In the genomic region with DNA sequence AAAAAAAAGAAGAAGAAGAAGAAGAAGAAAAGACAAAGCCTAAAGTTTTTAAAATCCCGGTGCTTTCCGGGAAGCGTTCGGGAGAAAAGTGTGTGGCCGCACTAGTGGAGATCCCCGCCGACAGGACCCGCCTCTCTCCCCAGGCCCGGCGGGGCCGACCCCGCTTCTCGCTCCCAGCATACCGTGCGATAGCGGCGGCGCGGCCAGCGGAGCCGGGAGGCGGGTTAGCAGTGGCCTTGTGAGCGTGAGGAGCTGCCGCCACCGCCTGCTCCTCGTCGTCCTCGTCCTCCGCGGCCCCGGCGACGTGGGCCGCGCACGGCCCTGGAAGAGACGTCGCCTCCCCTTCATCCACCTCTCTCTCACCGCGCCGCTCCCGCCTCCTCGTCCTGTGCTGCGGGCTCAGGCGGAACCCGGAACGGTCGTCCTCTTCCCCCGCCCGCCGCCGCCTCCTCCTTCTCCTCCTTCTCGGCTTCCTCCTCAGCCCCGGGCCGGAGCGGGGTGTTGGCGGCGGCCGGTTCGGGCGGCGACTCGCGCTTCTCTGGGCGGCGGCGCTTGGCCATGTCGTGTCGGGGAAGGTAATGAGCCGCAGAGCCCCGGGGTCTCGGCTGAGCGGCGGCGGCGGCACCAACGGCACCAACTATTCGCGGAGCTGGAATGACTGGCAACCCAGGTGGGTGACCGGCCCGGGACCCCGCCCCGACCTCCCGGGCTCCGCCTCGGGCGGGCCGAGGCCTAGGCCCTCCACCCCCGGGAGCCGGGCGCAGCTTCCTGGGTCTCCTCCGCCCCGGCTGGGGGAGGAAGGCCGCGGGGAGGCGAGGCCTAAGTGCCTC, we compare ENCODE assay signal across 8 cellular contexts.
DNase-seq lines count a peak whose midpoint lies in the region; ATAC-seq, FAIRE-seq and TF ChIP-seq lines count a peak whose summit lies in the region.
"Not testable (repeated sequence)": the region's sequence is repeated elsewhere in the genome, so short reads cannot be mapped to it uniquely, and the experiment has no call there.

No MANE protein-coding gene starts in this region.

- H3K4me1 ChIP-seq in A549; breast epithelium; iPS-20b (ENCODE audit: insufficient read depth, low read length): not testable (repeated sequence)

- H3K36me3 ChIP-seq in breast epithelium; iPS-20b (ENCODE audit: insufficient read depth, low read depth, low read length): not testable (repeated sequence)

- not testable (repeated sequence) for TF ChIP-seq EP300 in A549 (IDR thresholded peaks at IDR 0.05)

- not testable (repeated sequence) for H3K9me3 Mint-ChIP-seq in activated B cell treated with CpG ODN at 0.5 μM for 24 hours

- H3K4me3 ChIP-seq in A549 (peak overlapping the region; percentile 72), breast epithelium (peak overlapping the region; percentile 71 to 77 (median 75)), iPS-20b (ENCODE audit: low read length) (peak overlapping the region; percentile 71), skeletal muscle cell (ENCODE audit: low read depth, low read length) (peak overlapping the region; percentile 66)

- DNase-seq in A549 (ENCODE audit: low read depth in 1 of 2, low spot score in 1 of 2) (peak; percentile 43 to 78), NCI-H2196 treated with DMSO at 0.1 percent for 48 hours (lab: John Stamatoyannopoulos, UW; ENCODE audit: unreplicated experiment) (peak; percentile 65), activated B cell treated with CpG ODN at 0.5 μM for 24 hours (peak; percentile 67), breast epithelium (ENCODE audit: low spot score in 2 of 2) (peak; percentile 50 to 78)
- DNase-seq in skeletal muscle cell (ENCODE audit: low read depth): not testable (repeated sequence)

- H3K27ac ChIP-seq in A549 (peak overlapping the region; percentile 94 to 96), breast epithelium (peak overlapping the region; percentile 91 to 94)
- H3K27ac ChIP-seq in iPS-20b (ENCODE audit: low read length): not testable (repeated sequence)

- H3K27me3 ChIP-seq in breast epithelium; iPS-20b (ENCODE audit: insufficient read depth, low read length): not testable (repeated sequence)

- FAIRE-seq in A549 (lab: Jason Lieb, UNC): not testable (repeated sequence)

- intact Hi-C loops in activated B cell treated with CpG ODN at 0.5 μM for 24 hours (cut with micrococcal nuclease): loop anchor here (10.0 kb wide), 2 partner anchors 142 to 242 kb away; partner anchors contain the start of gene POLR3E
- intact Hi-C loops in breast epithelium (cut with DNase I; ENCODE audit: low total_unique reads): not testable (repeated sequence)

- POLR2A ChIA-PET in A549 (lab: Yijun Ruan, JAX): interaction anchor here (0.6 to 1.0 kb wide), 2 partner anchors 1136 to 1287 kb away, joined by 4 read pairs; no protein-coding TSS in a partner anchor
- POLR2A ChIA-PET in activated B cell treated with CpG ODN at 0.5 μM for 24 hours (lab: Charles Lee): interaction anchor here (0.7 to 1.1 kb wide), 4 partner anchors 12 to 1137 kb away, joined by 3 to 4 read pairs (median 3); no protein-coding TSS in a partner anchor

- not testable (repeated sequence) for H3K27me3 Mint-ChIP-seq in activated B cell treated with CpG ODN at 0.5 μM for 24 hours

- H3K4me3 Mint-ChIP-seq in activated B cell treated with CpG ODN at 0.5 μM for 24 hours: peak overlapping the region; percentile 95

- WGBS in A549 (ENCODE audit: missing lambda C conversion rate): under 1% methylated on average over 41 of the region's 96 CpGs

- CTCF ChIA-PET in A549 (lab: Yijun Ruan, JAX): interaction anchor here (1.1 kb wide), 1 partner anchor 64 kb away, joined by 3 read pairs; no protein-coding TSS in a partner anchor
- CTCF ChIA-PET in activated B cell treated with CpG ODN at 0.5 μM for 24 hours (lab: Charles Lee): not testable (repeated sequence)

- TF ChIP-seq CTCF in A549 (IDR thresholded peaks at IDR 0.05); activated B cell treated with CpG ODN at 0.5 μM for 24 hours (IDR thresholded peaks at IDR 0.05); breast epithelium (IDR thresholded peaks at IDR 0.05): not testable (repeated sequence)

- TF ChIP-seq POLR2A in A549 (IDR thresholded peaks at IDR 0.05; ENCODE audit: low read length): peak; percentile 69
- not testable (repeated sequence) for TF ChIP-seq POLR2A in breast epithelium (IDR thresholded peaks at IDR 0.05)

- ATAC-seq in A549 (peak; percentile 95 to 98), GM18867 (IDR thresholded peaks at IDR 0.05; ENCODE audit: unreplicated experiment) (peak; percentile 80), HG03066 (IDR thresholded peaks at IDR 0.05; ENCODE audit: low read depth, unreplicated experiment) (peak; percentile 73), activated B cell treated with CpG ODN at 0.5 μM for 24 hours (ENCODE audit: low read depth) (peak; percentile 85)

- peak overlapping the region; percentile 80 for H3K9ac ChIP-seq in iPS-20b (ENCODE audit: low read depth, low read length)

- not testable (repeated sequence) for H3K9me3 ChIP-seq in A549; breast epithelium; iPS-20b (ENCODE audit: insufficient read depth, low read depth, low read length)

- H3K4me2 ChIP-seq in A549: peak overlapping the region; percentile 59

- not testable (repeated sequence) for TF ChIP-seq RAD21 in A549 (conservative IDR thresholded peaks at IDR 0.05 in 1 of 2, IDR thresholded peaks at IDR 0.05 in 1 of 2)

- not testable (repeated sequence) for H3K36me3 Mint-ChIP-seq in activated B cell treated with CpG ODN at 0.5 μM for 24 hours (ENCODE audit: low read depth)

- peak overlapping the region; percentile 94 for H3K27ac Mint-ChIP-seq in activated B cell treated with CpG ODN at 0.5 μM for 24 hours

- H3K4me1 Mint-ChIP-seq in activated B cell treated with CpG ODN at 0.5 μM for 24 hours: not testable (repeated sequence)

TF ChIP-seq in A549, 52 proteins besides CTCF, POLR2A, EP300 and RAD21:
- TF ChIP-seq E2F6 (IDR thresholded peaks at IDR 0.05; ENCODE audit: borderline replicate concordance, low read depth) (peak; percentile 33; the same call in 1 of the 2 replicates), HOXB5 (CRISPR knock-in tag; IDR thresholded peaks at IDR 0.05) (peak; percentile 32; the same call in 1 of the 2 replicates), PHF8 (IDR thresholded peaks at IDR 0.05; ENCODE audit: borderline replicate concordance, low read depth) (peak; percentile 75), TFCP2L1 (CRISPR knock-in tag; IDR thresholded peaks at IDR 0.05) (0 out of 2 replicates have a peak, but pooled peaks have one; percentile 19)
